In the genomic region with DNA sequence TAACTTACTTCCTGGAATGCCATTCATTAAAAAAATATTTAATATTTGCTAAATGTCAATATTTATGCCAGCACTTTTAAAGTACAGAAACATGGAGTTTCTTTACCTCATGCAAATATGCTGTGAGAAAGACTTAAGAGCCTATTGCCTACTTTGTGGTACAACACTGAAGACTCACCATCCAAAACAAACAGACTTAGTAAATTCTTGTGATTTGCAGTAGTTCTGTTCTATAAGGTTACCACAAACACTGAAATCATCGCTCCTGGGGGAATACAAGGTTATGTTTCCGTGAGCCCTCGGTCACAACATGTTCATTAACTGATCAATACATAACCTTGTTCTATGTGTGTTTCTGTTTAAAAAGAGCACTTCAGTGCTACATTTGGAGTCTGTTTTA, we compare ENCODE assay signal across 9 cellular contexts.
DNase-seq lines count a peak whose midpoint lies in the region; ATAC-seq and TF ChIP-seq lines count a peak whose summit lies in the region.
"Had no signal": no experiment of that assay in that cellular context is flagged by ENCODE, and none has a peak within 500 bp of the region (broad histone marks: within the 10 kb centered on the region; RNA-seq: fewer than 3 reads in every experiment).

No MANE protein-coding gene starts in this region.

- peaks cover 18% of the 10 kb centered on the region for H3K4me1 Mint-ChIP-seq in memory B cell
- peaks cover 6% of the 10 kb centered on the region in 2 donors for H3K4me1 Mint-ChIP-seq in stimulated activated naive B cell treated with anti-CD40 and anti-IgM and Interleukin-4, amounts not matched to agents 10 μg/mL and 1 μg/mL and 100 μg/mL, for 72 hours

- DNase-seq in memory B cell (ENCODE audit: low spot score in 2 of 2): no peak
- no peak for DNase-seq in cerebellar nuclear complex (lab: John Stamatoyannopoulos, UW)
- no peak for DNase-seq in stimulated activated naive B cell treated with anti-CD40 and anti-IgM and Interleukin-4, amounts not matched to agents 10 μg/mL and 1 μg/mL and 100 μg/mL, for 72 hours
- DNase-seq in KG1 (lab: John Stamatoyannopoulos, UW): no peak
- DNase-seq: trophoblast cell had no signal

- peak overlapping the region; percentile 82 for H3K27ac Mint-ChIP-seq in memory B cell
- H3K27ac Mint-ChIP-seq in stimulated activated naive B cell treated with anti-CD40 and anti-IgM and Interleukin-4, amounts not matched to agents 10 μg/mL and 1 μg/mL and 100 μg/mL, for 72 hours: no peak overlapping the region

- H3K9me3 Mint-ChIP-seq in memory B cell: no peaks in the 10 kb centered on the region
- H3K9me3 Mint-ChIP-seq in stimulated activated naive B cell treated with anti-CD40 and anti-IgM and Interleukin-4, amounts not matched to agents 10 μg/mL and 1 μg/mL and 100 μg/mL, for 72 hours: peaks cover 0 to under 1% of the 10 kb centered on the region in 2 donors

- ATAC-seq in GM19043 (IDR thresholded peaks at IDR 0.05; ENCODE audit: low read depth, unreplicated experiment) (peak; percentile 52), HG02678 (IDR thresholded peaks at IDR 0.05; ENCODE audit: unreplicated experiment) (peak; percentile 56), SK-N-SH treated with all-trans-retinoic acid at 6 μM for 48 hours (peak; percentile 70), memory B cell (ENCODE audit: low read depth) (peak; percentile 26), HG02610 (IDR thresholded peaks at IDR 0.05; ENCODE audit: unreplicated experiment) (no peak)
- ATAC-seq in stimulated activated naive B cell treated with anti-CD40 and anti-IgM and Interleukin-4, amounts not matched to agents 10 μg/mL and 1 μg/mL and 100 μg/mL, for 72 hours (replicated peaks): no peak

- H3K36me3 Mint-ChIP-seq in memory B cell: peaks cover 12% of the 10 kb centered on the region
- peaks cover 17 to 25% of the 10 kb centered on the region in 2 donors for H3K36me3 Mint-ChIP-seq in stimulated activated naive B cell treated with anti-CD40 and anti-IgM and Interleukin-4, amounts not matched to agents 10 μg/mL and 1 μg/mL and 100 μg/mL, for 72 hours

- no peaks in the 10 kb centered on the region for H3K27me3 Mint-ChIP-seq in memory B cell
- H3K27me3 Mint-ChIP-seq in stimulated activated naive B cell treated with anti-CD40 and anti-IgM and Interleukin-4, amounts not matched to agents 10 μg/mL and 1 μg/mL and 100 μg/mL, for 72 hours: no peaks in the 10 kb centered on the region

- H3K4me3 Mint-ChIP-seq in memory B cell: no peak overlapping the region
- no peak overlapping the region for H3K4me3 Mint-ChIP-seq in stimulated activated naive B cell treated with anti-CD40 and anti-IgM and Interleukin-4, amounts not matched to agents 10 μg/mL and 1 μg/mL and 100 μg/mL, for 72 hours

TF ChIP-seq in SK-N-SH treated with all-trans-retinoic acid at 6 μM for 48 hours, 23 proteins besides CTCF, POLR2A, EP300 and RAD21:
- no peak for TF ChIP-seq GLIS3 (CRISPR knock-in tag; IDR thresholded peaks at IDR 0.05)
- TF ChIP-seq ZNF565 (CRISPR knock-in tag; conservative IDR thresholded peaks at IDR 0.05; ENCODE audit: low read depth): no peak
- TF ChIP-seq, protein P1, sequence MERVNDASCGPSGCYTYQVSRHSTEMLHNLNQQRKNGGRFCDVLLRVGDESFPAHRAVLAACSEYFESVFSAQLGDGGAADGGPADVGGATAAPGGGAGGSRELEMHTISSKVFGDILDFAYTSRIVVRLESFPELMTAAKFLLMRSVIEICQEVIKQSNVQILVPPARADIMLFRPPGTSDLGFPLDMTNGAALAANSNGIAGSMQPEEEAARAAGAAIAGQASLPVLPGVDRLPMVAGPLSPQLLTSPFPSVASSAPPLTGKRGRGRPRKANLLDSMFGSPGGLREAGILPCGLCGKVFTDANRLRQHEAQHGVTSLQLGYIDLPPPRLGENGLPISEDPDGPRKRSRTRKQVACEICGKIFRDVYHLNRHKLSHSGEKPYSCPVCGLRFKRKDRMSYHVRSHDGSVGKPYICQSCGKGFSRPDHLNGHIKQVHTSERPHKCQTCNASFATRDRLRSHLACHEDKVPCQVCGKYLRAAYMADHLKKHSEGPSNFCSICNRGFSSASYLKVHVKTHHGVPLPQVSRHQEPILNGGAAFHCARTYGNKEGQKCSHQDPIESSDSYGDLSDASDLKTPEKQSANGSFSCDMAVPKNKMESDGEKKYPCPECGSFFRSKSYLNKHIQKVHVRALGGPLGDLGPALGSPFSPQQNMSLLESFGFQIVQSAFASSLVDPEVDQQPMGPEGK (CRISPR knock-in tag; IDR thresholded peaks at IDR 0.05; ENCODE audit: borderline replicate concordance): no peak
- TF ChIP-seq SNAI2 (CRISPR knock-in tag; IDR thresholded peaks at IDR 0.05): no peak
- no peak for TF ChIP-seq ZC3H10 (CRISPR knock-in tag; IDR thresholded peaks at IDR 0.05)
- TF ChIP-seq TCF4 (CRISPR knock-in tag; IDR thresholded peaks at IDR 0.05; ENCODE audit: borderline replicate concordance): no peak
- no peak for TF ChIP-seq TOX (CRISPR knock-in tag; IDR thresholded peaks at IDR 0.05; ENCODE audit: borderline replicate concordance)
- TF ChIP-seq, protein P2, sequence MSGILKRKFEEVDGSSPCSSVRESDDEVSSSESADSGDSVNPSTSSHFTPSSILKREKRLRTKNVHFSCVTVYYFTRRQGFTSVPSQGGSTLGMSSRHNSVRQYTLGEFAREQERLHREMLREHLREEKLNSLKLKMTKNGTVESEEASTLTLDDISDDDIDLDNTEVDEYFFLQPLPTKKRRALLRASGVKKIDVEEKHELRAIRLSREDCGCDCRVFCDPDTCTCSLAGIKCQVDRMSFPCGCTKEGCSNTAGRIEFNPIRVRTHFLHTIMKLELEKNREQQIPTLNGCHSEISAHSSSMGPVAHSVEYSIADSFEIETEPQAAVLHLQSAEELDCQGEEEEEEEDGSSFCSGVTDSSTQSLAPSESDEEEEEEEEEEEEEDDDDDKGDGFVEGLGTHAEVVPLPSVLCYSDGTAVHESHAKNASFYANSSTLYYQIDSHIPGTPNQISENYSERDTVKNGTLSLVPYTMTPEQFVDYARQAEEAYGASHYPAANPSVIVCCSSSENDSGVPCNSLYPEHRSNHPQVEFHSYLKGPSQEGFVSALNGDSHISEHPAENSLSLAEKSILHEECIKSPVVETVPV (CRISPR knock-in tag; IDR thresholded peaks at IDR 0.05): no peak
- TF ChIP-seq ESRRG (CRISPR knock-in tag; IDR thresholded peaks at IDR 0.05): no peak
- no peak for TF ChIP-seq OSR1 (CRISPR knock-in tag; IDR thresholded peaks at IDR 0.05)
- no peak for TF ChIP-seq CSDC2 (CRISPR knock-in tag; IDR thresholded peaks at IDR 0.05)
- no peak for TF ChIP-seq ZNF70 (CRISPR knock-in tag; IDR thresholded peaks at IDR 0.05)
- TF ChIP-seq, protein P3, sequence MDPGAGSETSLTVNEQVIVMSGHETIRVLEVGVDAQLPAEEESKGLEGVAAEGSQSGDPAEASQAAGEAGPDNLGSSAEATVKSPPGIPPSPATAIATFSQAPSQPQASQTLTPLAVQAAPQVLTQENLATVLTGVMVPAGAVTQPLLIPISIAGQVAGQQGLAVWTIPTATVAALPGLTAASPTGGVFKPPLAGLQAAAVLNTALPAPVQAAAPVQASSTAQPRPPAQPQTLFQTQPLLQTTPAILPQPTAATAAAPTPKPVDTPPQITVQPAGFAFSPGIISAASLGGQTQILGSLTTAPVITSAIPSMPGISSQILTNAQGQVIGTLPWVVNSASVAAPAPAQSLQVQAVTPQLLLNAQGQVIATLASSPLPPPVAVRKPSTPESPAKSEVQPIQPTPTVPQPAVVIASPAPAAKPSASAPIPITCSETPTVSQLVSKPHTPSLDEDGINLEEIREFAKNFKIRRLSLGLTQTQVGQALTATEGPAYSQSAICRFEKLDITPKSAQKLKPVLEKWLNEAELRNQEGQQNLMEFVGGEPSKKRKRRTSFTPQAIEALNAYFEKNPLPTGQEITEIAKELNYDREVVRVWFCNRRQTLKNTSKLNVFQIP (CRISPR knock-in tag; IDR thresholded peaks at IDR 0.05; ENCODE audit: borderline replicate concordance, low read depth): no peak
TF ChIP-seq in SK-N-SH treated with all-trans-retinoic acid at 6 μM for 48 hours: peak in this region for 0.

Comparison
In these comparisons a context has a peak if more than half of its experiments do, and no peak if none do; other contexts are left out.
1. ATAC-seq: peak in GM19043 (single experiment), HG02678 (single experiment), SK-N-SH treated with all-trans-retinoic acid at 6 μM for 48 hours (single experiment) and memory B cell (single experiment); none in stimulated activated naive B cell treated with anti-CD40 and anti-IgM and Interleukin-4, amounts not matched to agents 10 μg/mL and 1 μg/mL and 100 μg/mL, for 72 hours (0 of 2) and HG02610 (single experiment).